Comparison of ENCODE assay signal across 1 cellular context in the genomic region with DNA sequence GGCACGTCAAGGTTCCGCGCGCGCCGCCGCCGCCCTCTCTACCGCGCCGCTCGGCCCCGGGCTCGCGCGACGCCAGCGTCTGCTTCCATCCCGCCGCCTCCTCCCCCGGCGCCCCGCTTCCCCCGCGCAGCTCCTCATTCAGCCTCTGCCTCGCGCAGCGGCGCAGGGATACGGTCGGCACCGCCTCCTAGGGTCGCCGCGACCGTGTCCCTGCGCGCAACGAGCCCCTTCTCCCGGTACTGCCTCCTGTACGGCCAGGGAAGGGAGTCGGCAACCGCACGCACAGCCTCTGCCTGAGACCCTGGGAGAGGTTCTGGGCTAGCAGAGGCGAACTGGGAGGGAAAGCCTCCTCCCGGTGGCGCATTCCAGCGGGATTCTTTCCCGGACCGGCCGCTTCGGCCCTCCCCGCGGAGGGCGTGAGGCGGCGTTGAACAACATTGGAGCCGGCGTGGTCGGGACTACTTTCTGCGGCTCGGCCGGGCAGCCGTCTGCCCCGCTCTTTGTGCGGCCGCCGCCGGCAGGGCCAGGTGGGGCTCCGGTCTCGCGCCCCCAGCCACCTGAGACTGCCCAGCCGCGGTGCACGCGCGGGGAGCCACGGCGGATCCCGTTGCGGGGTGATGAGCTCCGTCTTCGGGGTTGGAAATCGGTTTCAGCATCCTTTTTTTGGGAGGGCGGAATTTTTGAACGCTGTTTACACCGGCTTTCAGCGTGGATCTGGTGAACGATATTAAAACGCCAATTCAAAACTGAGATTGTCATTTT.
TF ChIP-seq lines count a peak whose summit lies in the region.

A gene (minus strand): TSS at position 172 of the 762 bp plus-strand sequence. CDS start 309 bp downstream, outside the sequence.

TF ChIP-seq in Ishikawa, 13 proteins besides CTCF, POLR2A, EP300 and RAD21 (continued from another document):
- TF ChIP-seq, protein P1, sequence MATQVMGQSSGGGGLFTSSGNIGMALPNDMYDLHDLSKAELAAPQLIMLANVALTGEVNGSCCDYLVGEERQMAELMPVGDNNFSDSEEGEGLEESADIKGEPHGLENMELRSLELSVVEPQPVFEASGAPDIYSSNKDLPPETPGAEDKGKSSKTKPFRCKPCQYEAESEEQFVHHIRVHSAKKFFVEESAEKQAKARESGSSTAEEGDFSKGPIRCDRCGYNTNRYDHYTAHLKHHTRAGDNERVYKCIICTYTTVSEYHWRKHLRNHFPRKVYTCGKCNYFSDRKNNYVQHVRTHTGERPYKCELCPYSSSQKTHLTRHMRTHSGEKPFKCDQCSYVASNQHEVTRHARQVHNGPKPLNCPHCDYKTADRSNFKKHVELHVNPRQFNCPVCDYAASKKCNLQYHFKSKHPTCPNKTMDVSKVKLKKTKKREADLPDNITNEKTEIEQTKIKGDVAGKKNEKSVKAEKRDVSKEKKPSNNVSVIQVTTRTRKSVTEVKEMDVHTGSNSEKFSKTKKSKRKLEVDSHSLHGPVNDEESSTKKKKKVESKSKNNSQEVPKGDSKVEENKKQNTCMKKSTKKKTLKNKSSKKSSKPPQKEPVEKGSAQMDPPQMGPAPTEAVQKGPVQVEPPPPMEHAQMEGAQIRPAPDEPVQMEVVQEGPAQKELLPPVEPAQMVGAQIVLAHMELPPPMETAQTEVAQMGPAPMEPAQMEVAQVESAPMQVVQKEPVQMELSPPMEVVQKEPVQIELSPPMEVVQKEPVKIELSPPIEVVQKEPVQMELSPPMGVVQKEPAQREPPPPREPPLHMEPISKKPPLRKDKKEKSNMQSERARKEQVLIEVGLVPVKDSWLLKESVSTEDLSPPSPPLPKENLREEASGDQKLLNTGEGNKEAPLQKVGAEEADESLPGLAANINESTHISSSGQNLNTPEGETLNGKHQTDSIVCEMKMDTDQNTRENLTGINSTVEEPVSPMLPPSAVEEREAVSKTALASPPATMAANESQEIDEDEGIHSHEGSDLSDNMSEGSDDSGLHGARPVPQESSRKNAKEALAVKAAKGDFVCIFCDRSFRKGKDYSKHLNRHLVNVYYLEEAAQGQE (IDR thresholded peaks at IDR 0.05; ENCODE audit: low read depth), result peak; percentile 54
